16 cellular contexts compared by ENCODE assay signal in the genomic region with DNA sequence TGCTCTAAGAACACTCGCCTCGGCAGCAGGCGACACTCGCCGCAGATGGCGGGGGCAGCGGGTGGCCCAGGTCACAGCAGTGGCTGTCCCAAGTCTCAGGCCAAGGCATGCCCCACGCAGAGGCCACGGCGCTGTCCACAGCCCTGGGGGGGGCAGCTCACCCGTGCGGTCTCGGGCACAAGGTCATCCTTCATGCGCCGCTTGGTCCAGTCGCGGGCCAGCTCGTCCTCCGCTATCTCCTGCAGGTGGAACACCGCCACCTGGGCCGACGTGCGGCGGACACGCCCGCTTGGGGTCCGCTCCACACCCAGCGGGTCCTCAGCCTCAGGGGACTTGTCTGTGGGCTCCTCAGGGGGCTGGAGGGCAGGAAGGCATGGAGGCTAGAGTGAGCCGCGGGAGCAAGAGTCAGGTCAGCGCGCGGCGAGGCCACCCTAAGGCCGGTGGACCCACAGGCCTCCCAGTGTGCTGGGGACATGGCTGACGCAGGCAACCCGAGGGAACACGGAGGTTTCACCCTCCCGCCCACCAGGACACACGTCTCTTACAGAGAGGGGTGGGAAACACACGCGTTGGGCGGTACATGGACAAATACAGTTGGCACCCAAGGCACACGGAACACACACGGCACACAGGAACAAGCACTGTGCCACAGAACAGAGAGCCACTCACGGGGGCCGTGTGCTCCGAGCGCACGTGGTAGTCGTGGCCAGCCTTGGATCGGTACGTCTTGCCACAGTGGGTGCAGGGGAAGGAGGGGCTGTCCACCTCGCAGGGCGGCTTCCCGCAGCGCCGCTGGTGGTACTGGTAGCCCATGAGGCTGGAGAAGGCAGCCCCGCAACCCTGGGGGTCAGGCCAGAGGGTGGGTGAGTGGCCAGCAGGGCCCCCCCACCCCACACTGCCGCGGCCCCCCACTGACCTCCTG.
"Had no signal": no experiment of that assay in that cellular context is flagged by ENCODE, and none has a peak within 500 bp of the region (broad histone marks: within the 10 kb centered on the region; RNA-seq: fewer than 3 reads in every experiment).

No MANE protein-coding gene starts in this region.

- H3K9me3 ChIP-seq: left lung, transverse colon had no signal

- H3K4me1 ChIP-seq: foreskin keratinocyte had no signal

- H3K27ac ChIP-seq: coronary artery, foreskin keratinocyte, left lung, transverse colon, WERI-Rb-1 had no signal

- H3K9me3 Mint-ChIP-seq: activated T-helper 1 cell treated with anti-CD3 and anti-CD28 coated beads, Interleukin-12 subunit alpha, Interleukin-12 subunit beta, Interleukin-2, Interleukin-4 antibody, amounts not matched to agents 30 ng/mL and 10 ng/mL and 1 ng/mL, durations not matched to agents 14 hours and 24 hours and 36 hours; nephron had no signal

- H3K36me3 ChIP-seq: transverse colon had no signal

- H3K27me3 ChIP-seq: foreskin keratinocyte, left lung, transverse colon had no signal

- H3K4me3 ChIP-seq: coronary artery, left lung, transverse colon had no signal

- H3K4me3 Mint-ChIP-seq: activated CD8-positive, alpha-beta T cell treated with anti-CD3 and anti-CD28 coated beads, Interleukin-2, amount 10 ng/mL, durations not matched to agents 7 days and 5 days; activated T-helper 1 cell treated with anti-CD3 and anti-CD28 coated beads, Interleukin-12 subunit alpha, Interleukin-12 subunit beta, Interleukin-2, Interleukin-4 antibody, amounts not matched to agents 30 ng/mL and 10 ng/mL and 1 ng/mL, durations not matched to agents 14 hours and 24 hours and 36 hours; nephron had no signal

- H3K27ac Mint-ChIP-seq: activated CD8-positive, alpha-beta T cell treated with anti-CD3 and anti-CD28 coated beads, Interleukin-2, amount 10 ng/mL, durations not matched to agents 7 days and 5 days; activated T-helper 1 cell treated with anti-CD3 and anti-CD28 coated beads, Interleukin-12 subunit alpha, Interleukin-12 subunit beta, Interleukin-2, Interleukin-4 antibody, amounts not matched to agents 30 ng/mL and 10 ng/mL and 1 ng/mL, durations not matched to agents 14 hours and 24 hours and 36 hours; nephron had no signal

- ATAC-seq: activated CD8-positive, alpha-beta T cell treated with anti-CD3 and anti-CD28 coated beads, Interleukin-2, amount 10 ng/mL, durations not matched to agents 7 days and 5 days; foreskin keratinocyte; left lung had no signal

- DNase-seq: activated CD4-positive, alpha-beta T cell treated with anti-CD3 and anti-CD28 coated beads for 4 hours; activated CD8-positive, alpha-beta memory T cell treated with anti-CD3 and anti-CD28 coated beads, Interleukin-2, amount 50 U/mL, for 48 hours; activated CD8-positive, alpha-beta T cell treated with anti-CD3 and anti-CD28 coated beads, Interleukin-2, amount 10 ng/mL, durations not matched to agents 7 days and 5 days; activated naive CD4-positive, alpha-beta T cell treated with Interleukin-2 at 50 U/mL for 16 hours; central memory CD4-positive, alpha-beta T cell; effector CD4-positive, alpha-beta T cell; foreskin keratinocyte; mesenchymal stem cell; stimulated activated CD4-positive, alpha-beta T cell treated with anti-CD3 and anti-CD28 coated beads, Interleukin-4, amount 100 ng/mL, for 4 hours; T-helper 1 cell; transverse colon; WERI-Rb-1 had no signal

- H3K4me1 Mint-ChIP-seq: nephron had no signal
